ENCODE assay signal across 1 cellular context in the genomic region with DNA sequence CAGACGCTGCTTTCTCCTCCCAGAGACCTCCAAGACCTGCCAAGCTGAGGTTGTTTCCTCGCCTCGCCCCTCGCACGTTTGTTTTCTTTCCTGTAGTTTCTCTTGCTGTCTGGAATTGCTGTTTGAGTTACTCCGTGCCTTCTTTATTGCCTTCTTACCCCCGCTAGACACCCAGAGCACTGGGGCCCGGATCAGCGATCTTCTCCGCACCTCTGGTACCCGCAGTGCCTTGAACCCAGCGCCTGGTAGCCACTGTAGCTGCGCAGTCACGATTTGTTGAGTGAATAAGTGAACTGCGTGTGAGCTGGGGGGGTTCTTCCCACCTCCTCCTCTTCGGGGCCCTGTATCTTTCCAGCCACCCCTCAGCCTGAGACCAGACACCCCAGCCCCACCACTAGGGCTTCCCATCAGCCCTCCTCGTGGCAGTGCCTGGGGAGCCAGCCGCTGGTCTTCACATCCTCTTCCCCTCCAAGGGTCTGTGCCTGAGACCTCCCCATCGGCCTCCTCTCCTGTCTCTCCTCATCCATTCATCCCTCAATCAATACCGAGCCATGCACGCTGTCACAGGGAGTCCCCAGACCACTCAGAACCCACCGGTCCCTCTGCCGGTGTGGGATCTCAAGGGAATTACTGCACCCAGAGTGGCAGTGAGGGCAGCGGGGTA.
A peak's percentile ranks its signal among the peaks of the same experiment; 100 is the strongest.
TF ChIP-seq lines count a peak whose summit lies in the region.

No MANE protein-coding gene starts in this region.

TF ChIP-seq in HEK293, 187 proteins besides CTCF, POLR2A, EP300 and RAD21:
- TF ChIP-seq ZNF658 (tag by site-specific recombination; IDR thresholded peaks at IDR 0.05), result no peak
- peak; percentile 54; the same call in 1 of the 2 replicates for TF ChIP-seq ZNF341 (tag by site-specific recombination; IDR thresholded peaks at IDR 0.05; ENCODE audit: low read depth)
